In the genomic region with DNA sequence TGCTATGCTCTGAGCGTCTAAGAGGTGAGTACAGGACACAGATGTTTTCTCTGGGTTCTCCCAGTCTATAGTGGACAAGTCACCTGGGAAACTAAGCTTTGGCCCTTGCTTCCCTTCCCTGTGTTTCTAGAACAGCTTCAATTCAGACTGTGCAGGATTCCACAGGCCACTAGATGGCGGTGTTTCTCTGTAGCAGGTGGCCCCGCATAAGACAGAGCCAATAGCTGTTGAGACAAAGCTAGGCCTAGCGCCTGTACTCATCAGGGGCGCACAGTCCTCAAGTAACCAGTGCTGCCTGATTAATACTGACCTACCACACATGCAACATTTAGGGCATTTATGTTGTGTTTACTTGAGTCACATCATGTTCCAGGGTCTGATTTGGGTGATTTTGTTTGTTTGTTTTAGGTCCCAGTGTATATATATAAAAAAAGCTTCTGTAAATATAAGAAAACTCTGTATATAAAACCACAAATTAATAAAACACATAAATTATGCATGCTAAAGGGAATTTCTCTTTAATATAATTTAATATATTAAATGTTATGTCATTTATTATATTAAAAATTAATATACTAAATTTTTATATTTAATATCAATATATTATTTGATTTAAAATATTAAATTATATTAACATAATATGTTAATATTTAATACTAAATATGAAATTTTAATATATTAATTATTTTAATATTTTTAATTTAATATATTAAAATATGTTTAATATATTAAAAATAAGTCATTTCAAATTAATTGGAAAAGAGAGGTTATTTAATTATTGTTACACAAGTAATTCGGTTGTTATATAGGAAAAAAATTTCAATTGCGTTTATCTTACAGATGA, we compare ENCODE assay signal across 8 cellular contexts.
DNase-seq lines count a peak whose midpoint lies in the region; ATAC-seq and TF ChIP-seq lines count a peak whose summit lies in the region.

No MANE protein-coding gene starts in this region.

- no peaks in the 10 kb centered on the region for H3K36me3 Mint-ChIP-seq in activated naive CD4-positive, alpha-beta T cell treated with anti-CD3 and anti-CD28 coated beads, Interleukin-2, amount 50 U/mL, for 72 hours

- no peak overlapping the region for H3K27ac Mint-ChIP-seq in activated naive CD4-positive, alpha-beta T cell treated with anti-CD3 and anti-CD28 coated beads, Interleukin-2, amount 50 U/mL, for 72 hours

- H3K27me3 ChIP-seq in prostate gland (replicated peaks; ENCODE audit: insufficient read depth) (no peaks in the 10 kb centered on the region), aorta (ENCODE audit: control insufficient read depth in 1 of 2, insufficient read depth in 2 of 2, low read length in 1 of 2) (no peaks in the 10 kb centered on the region)

- TF ChIP-seq CTCF in GM13977 (IDR thresholded peaks at IDR 0.05; ENCODE audit: extremely low read depth, insufficient read depth, missing control alignments) (peak; percentile 97), prostate gland (IDR thresholded peaks at IDR 0.05) (peak; percentile 82 to 96 (median 94))

- DNase-seq in GM13977 (ENCODE audit: low spot score), result peak; percentile 82
- DNase-seq in NCI-H1417 treated with DMSO at 0.1 percent for 48 hours (lab: John Stamatoyannopoulos, UW), result peak; percentile 83
- peak; percentile 81 for DNase-seq in SKM-1 (lab: John Stamatoyannopoulos, UW; ENCODE audit: unreplicated experiment)
- peak; percentile 74 to 83 for DNase-seq in activated naive CD4-positive, alpha-beta T cell treated with anti-CD3 and anti-CD28 coated beads, Interleukin-2, amount 50 U/mL, for 72 hours (ENCODE audit: low spot score in 2 of 2)
- peak; percentile 88 for DNase-seq in Right ventricle myocardium superior
- DNase-seq in prostate gland (ENCODE audit: low spot score), result peak; percentile 91
- DNase-seq in aorta, result peak; percentile 91 to 92

- H3K36me3 ChIP-seq in prostate gland (no peaks in the 10 kb centered on the region), aorta (ENCODE audit: control insufficient read depth in 1 of 2, insufficient read depth in 2 of 2, low read length in 1 of 2) (no peaks in the 10 kb centered on the region)

- no peak for TF ChIP-seq POLR2A in prostate gland (IDR thresholded peaks at IDR 0.05)

- H3K4me3 ChIP-seq in prostate gland (no peak overlapping the region), aorta (ENCODE audit: low read length in 2 of 2) (no peak overlapping the region)

- H3K9me3 Mint-ChIP-seq in activated naive CD4-positive, alpha-beta T cell treated with anti-CD3 and anti-CD28 coated beads, Interleukin-2, amount 50 U/mL, for 72 hours, result no peaks in the 10 kb centered on the region

- ATAC-seq in HG02840 (IDR thresholded peaks at IDR 0.05; ENCODE audit: low FRiP score, unreplicated experiment) (peak; percentile 98), Right ventricle myocardium superior (ENCODE audit: poor library complexity) (peak; percentile 98), aorta (ENCODE audit: low FRiP score) (peak; percentile 92)
- ATAC-seq in activated naive CD4-positive, alpha-beta T cell treated with anti-CD3 and anti-CD28 coated beads, Interleukin-2, amount 50 U/mL, for 72 hours, result peak; percentile 100

- WGBS in prostate gland, result 31% methylated on average over 7 of the region's 7 CpGs
- WGBS in aorta, 2 donors, result 27 to 28% methylated on average over 7 of the region's 7 CpGs

- H3K27ac ChIP-seq in prostate gland (peak overlapping the region in 1 of 2 donors; percentile 40), aorta (ENCODE audit: low read depth in 1 of 2, low read length in 2 of 2) (no peak overlapping the region)

- intact Hi-C loops in Right ventricle myocardium superior (cut with DNase I), result loop anchor here (2.0 to 10.0 kb wide), 3 partner anchors 73 to 365 kb away; no protein-coding TSS in a partner anchor
- intact Hi-C loops in prostate gland (cut with DNase I), result loop anchor here (1.0 to 10.0 kb wide), 3 partner anchors 225 to 633 kb away; partner anchors contain the start of gene RICTOR
- intact Hi-C loops in aorta (cut with DNase I), result loop anchor here (1.0 to 5.0 kb wide), 6 partner anchors 60 to 367 kb away; partner anchors contain the start of gene LIFR (in 1 of the 2)

- H3K4me1 ChIP-seq in prostate gland (replicated peaks) (no peaks in the 10 kb centered on the region), aorta (ENCODE audit: control insufficient read depth in 1 of 2, insufficient read depth in 2 of 2, low read length in 2 of 2) (no peaks in the 10 kb centered on the region)

- H3K9me3 ChIP-seq in prostate gland, result no peaks in the 10 kb centered on the region
- H3K9me3 ChIP-seq in aorta (ENCODE audit: control insufficient read depth, low read length), result no peaks in the 10 kb centered on the region

- in situ Hi-C loops in GM13977 (cut with MboI; ENCODE audit: low pct_unique_long_range_greater_than_20kb, low sequenced_read_pairs, unreplicated experiment), result loop anchor here (25.0 kb wide), 2 partner anchors 370 to 470 kb away; no protein-coding TSS in a partner anchor
